In the genomic region with DNA sequence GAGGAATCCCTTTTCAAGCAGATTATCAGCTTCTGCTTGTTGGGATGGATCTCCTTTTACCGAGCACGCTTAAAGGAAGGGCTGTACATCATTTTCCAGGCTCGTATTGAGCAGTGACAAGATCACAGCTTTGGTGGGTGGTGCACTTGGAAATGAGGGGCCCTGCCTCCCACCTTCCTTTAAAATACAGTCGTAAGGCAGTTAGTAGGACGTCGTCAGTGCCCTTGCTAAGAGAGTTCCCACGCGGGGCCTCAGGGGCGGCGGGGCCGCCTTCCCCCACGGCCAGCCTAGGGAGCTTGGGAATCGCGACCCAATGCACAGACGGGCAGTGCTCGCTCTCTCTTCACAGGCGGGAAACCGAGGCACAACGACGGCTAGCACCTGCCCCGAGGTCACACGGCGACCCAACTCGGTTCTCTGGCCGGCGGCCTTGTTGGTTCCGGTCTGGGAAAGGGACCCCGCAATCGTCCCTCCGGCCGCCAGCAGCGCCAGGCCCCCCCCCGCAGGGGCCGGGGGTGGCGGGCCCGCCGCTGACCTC, we compare ENCODE assay signal across 8 cellular contexts. TPM values are rescaled to one million over a fixed set of nuclear protein-coding genes. Genes with fewer than 3 reads are reported as not detected.
DNase-seq lines count a peak whose midpoint lies in the region; ATAC-seq and TF ChIP-seq lines count a peak whose summit lies in the region.

No MANE protein-coding gene starts in this region.

- no peak for ATAC-seq in activated T-cell treated with anti-CD3 and anti-CD28 coated beads, Interleukin-2, amount 50 U/mL, for 4 hours
- ATAC-seq in GM21526 (IDR thresholded peaks at IDR 0.05; ENCODE audit: low FRiP score, unreplicated experiment), result no peak

- H3K27me3 Mint-ChIP-seq in activated T-cell treated with anti-CD3 and anti-CD28 coated beads, Interleukin-2, amount 50 U/mL, for 4 hours (ENCODE audit: low read depth), result no peaks in the 10 kb centered on the region
- H3K27me3 Mint-ChIP-seq in activated naive CD8-positive, alpha-beta T cell treated with anti-CD3 and anti-CD28 coated beads for 36 hours, result peaks cover 5% of the 10 kb centered on the region

- peak overlapping the region; percentile 77 for H3K4me3 Mint-ChIP-seq in activated T-cell treated with anti-CD3 and anti-CD28 coated beads, Interleukin-2, amount 50 U/mL, for 4 hours
- H3K4me3 Mint-ChIP-seq in activated naive CD8-positive, alpha-beta T cell treated with anti-CD3 and anti-CD28 coated beads for 36 hours, result peak overlapping the region; percentile 73

- no peaks in the 10 kb centered on the region for H3K27me3 ChIP-seq in transverse colon

- intact Hi-C loops in lower leg skin (cut with DNase I; ENCODE audit: low total_unique reads) (loop anchor here (1.0 to 5.0 kb wide), 2 partner anchors 57 to 81 kb away; no protein-coding TSS in a partner anchor), transverse colon (cut with DNase I; ENCODE audit: low total_unique reads) (loop anchor here (5.0 kb wide), 1 partner anchor 59 kb away; the partner anchor contains the start of gene H3-3A)

- H3K4me1 Mint-ChIP-seq in activated T-cell treated with anti-CD3 and anti-CD28 coated beads, Interleukin-2, amount 50 U/mL, for 4 hours (ENCODE audit: low read depth), result peaks cover 29% of the 10 kb centered on the region
- H3K4me1 Mint-ChIP-seq in activated naive CD8-positive, alpha-beta T cell treated with anti-CD3 and anti-CD28 coated beads for 36 hours, result peaks cover 19% of the 10 kb centered on the region

- TF ChIP-seq CTCF in lower leg skin (IDR thresholded peaks at IDR 0.05) (no peak), transverse colon (IDR thresholded peaks at IDR 0.05) (no peak)

- peaks cover 16 to 39% (median 27%) of the 10 kb centered on the region in 4 donors for H3K4me1 ChIP-seq in transverse colon

- DNase-seq in activated T-cell treated with anti-CD3 and anti-CD28 coated beads, Interleukin-2, amount 50 U/mL, for 4 hours, result no peak
- DNase-seq in activated T-cell treated with anti-CD3 and anti-CD28 coated beads, Interleukin-2, amount 50 U/mL, for 48 hours, result no peak
- DNase-seq in activated naive CD8-positive, alpha-beta T cell treated with anti-CD3 and anti-CD28 coated beads for 36 hours, result no peak
- DNase-seq in lower leg skin (ENCODE audit: low spot score in 2 of 2) (no peak), transverse colon (no peak), superior temporal gyrus (ENCODE audit: extremely low spot score) (no peak), NCI-H226 (no peak)

- TF ChIP-seq EP300 in transverse colon (IDR thresholded peaks at IDR 0.05; ENCODE audit: low read depth), result no peak

- H3K36me3 ChIP-seq in transverse colon, result no peaks in the 10 kb centered on the region

- H3K4me3 ChIP-seq in lower leg skin (ENCODE audit: low read depth, poor library complexity, severe bottlenecking) (peak overlapping the region; percentile 45), transverse colon (peak overlapping the region; percentile 2 to 75 (median 68))

- H3K27ac Mint-ChIP-seq in activated naive CD8-positive, alpha-beta T cell treated with anti-CD3 and anti-CD28 coated beads for 36 hours, result peak overlapping the region; percentile 72

- no peaks in the 10 kb centered on the region for H3K9me3 ChIP-seq in transverse colon

- TF ChIP-seq POLR2A in lower leg skin (IDR thresholded peaks at IDR 0.05) (no peak), transverse colon (IDR thresholded peaks at IDR 0.05) (no peak)

- no peaks in the 10 kb centered on the region for H3K9me3 Mint-ChIP-seq in activated T-cell treated with anti-CD3 and anti-CD28 coated beads, Interleukin-2, amount 50 U/mL, for 4 hours
- no peaks in the 10 kb centered on the region for H3K9me3 Mint-ChIP-seq in activated naive CD8-positive, alpha-beta T cell treated with anti-CD3 and anti-CD28 coated beads for 36 hours

- whole genome bisulfite sequencing in lower leg skin, 2 donors, result 21 to 23% methylated on average over 23 to 25 of the region's 37 CpGs
- 17 to 80% methylated on average over 1 to 26 of the region's 37 CpGs for whole genome bisulfite sequencing in transverse colon (ENCODE audit: low coverage in 1 of 2), 2 donors

- H3K36me3 Mint-ChIP-seq in activated T-cell treated with anti-CD3 and anti-CD28 coated beads, Interleukin-2, amount 50 U/mL, for 4 hours (ENCODE audit: insufficient read depth), result no peaks in the 10 kb centered on the region
- H3K36me3 Mint-ChIP-seq in activated naive CD8-positive, alpha-beta T cell treated with anti-CD3 and anti-CD28 coated beads for 36 hours, result no peaks in the 10 kb centered on the region

- H3K27ac ChIP-seq in transverse colon, result peak overlapping the region; percentile 90 to 98 (median 94)

- in situ Hi-C loops in transverse colon (cut with MboI; ENCODE audit: low pct_ligation_motif_present in 1 of 4, low pct_unique_long_range_greater_than_20kb in 1 of 4, low sequenced_read_pairs in 3 of 4), result loop anchor here in 1 of 4 donors (10.0 kb wide), 1 partner anchor 56 kb away; the partner anchor contains the start of gene H3-3A

RNA-seq across cellular contexts. Expression of gene H3-3A, which starts 58.6 kb away (rescaled TPM):
- total RNA-seq in activated T-cell treated with anti-CD3 and anti-CD28 coated beads, Interleukin-2, amount 50 U/mL, for 4 hours, result 100 to 1,000 TPM; 328 to 367 (median 332) TPM
- total RNA-seq in activated naive CD8-positive, alpha-beta T cell treated with anti-CD3 and anti-CD28 coated beads for 36 hours, result 100 to 1,000 TPM; 342 to 363 TPM
- total RNA-seq in lower leg skin, result 100 to 1,000 TPM; 304 to 569 (median 410) TPM
- total RNA-seq in transverse colon, result 100 to 1,000 TPM; 128 to 557 (median 501) TPM
